ENCODE assay signal across 7 cellular contexts in the genomic region with DNA sequence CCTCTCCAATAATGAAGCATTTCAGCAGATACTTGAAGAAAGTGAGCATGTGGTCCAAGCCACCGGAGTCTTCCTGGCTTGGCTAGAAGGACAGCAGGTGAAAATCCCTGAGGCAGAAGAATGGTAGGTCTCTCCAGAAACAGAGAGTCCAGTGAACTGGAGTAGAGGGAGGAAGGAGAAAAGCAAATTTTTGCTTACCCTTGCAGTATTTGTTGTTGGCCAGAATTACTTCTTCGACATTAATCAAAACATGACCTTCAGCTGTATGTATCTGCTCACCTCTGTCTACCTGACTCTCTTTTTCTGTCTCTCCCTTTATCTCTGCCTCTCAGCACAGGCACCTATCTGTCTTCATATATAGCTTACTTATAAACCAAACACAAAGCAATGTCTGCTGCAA.
"Had no signal": no experiment of that assay in that cellular context is flagged by ENCODE, and none has a peak within 500 bp of the region (broad histone marks: within the 10 kb centered on the region; RNA-seq: fewer than 3 reads in every experiment).

No MANE protein-coding gene starts in this region.

- H3K27ac ChIP-seq: HL-60, KMS-11 had no signal

- H3K4me2 ChIP-seq: KMS-11 had no signal

- H3K9ac ChIP-seq: KMS-11 had no signal

- DNase-seq: GOT3, H7, HCEC 1CT, Karpas-422, KBM-7 had no signal
